Comparison of ENCODE assay signal across 25 cellular contexts in genomic region chr2:239800785-239801184, GRCh38.
"Had no signal": no experiment of that assay in that cellular context is flagged by ENCODE, and none has a peak within 500 bp of the region (broad histone marks: within the 10 kb centered on the region; RNA-seq: fewer than 3 reads in every experiment).

No MANE protein-coding gene starts in this region.

- H3K9me3 Mint-ChIP-seq: activated naive CD8-positive, alpha-beta T cell treated with anti-CD3 and anti-CD28 coated beads for 36 hours; activated T-helper 17 cell treated with anti-CD3 and anti-CD28 coated beads, Interleukin-2, amount 50 U/mL, for 72 hours; immature natural killer cell; T-cell; T-helper 2 cell treated with Interferon-gamma antibody and Interleukin-4, amounts not matched to agents 5 μg/mL and 100 μg/mL, for 36 hours had no signal

- DNase-seq: activated naive CD8-positive, alpha-beta T cell treated with anti-CD3 and anti-CD28 coated beads for 36 hours; cerebellar nuclear complex; effector memory CD4-positive, alpha-beta T cell; foreskin melanocyte; immature natural killer cell; kidney glomerular epithelial cell; left ventricle myocardium superior; mammary epithelial cell; SJCRH30; stimulated activated CD4-positive, alpha-beta T cell treated with anti-CD3 and anti-CD28 coated beads, Interleukin-15, amount 100 ng/mL, for 24 hours; T-cell had no signal

- H3K4me1 Mint-ChIP-seq: activated naive CD8-positive, alpha-beta T cell treated with anti-CD3 and anti-CD28 coated beads for 36 hours; activated T-helper 17 cell treated with anti-CD3 and anti-CD28 coated beads, Interleukin-2, amount 50 U/mL, for 72 hours; immature natural killer cell; mesothelial cell of epicardium; naive thymus-derived CD8-positive, alpha-beta T cell; stimulated activated memory B cell treated with anti-CD40 and anti-IgM and Interleukin-4, amounts not matched to agents 10 μg/mL and 1 μg/mL and 100 μg/mL, for 72 hours; T-cell had no signal

- H3K4me1 ChIP-seq: breast epithelium, prostate gland, right lobe of liver, SJCRH30, upper lobe of left lung had no signal

- H3K9me3 ChIP-seq: ovary, prostate gland, right lobe of liver, SJCRH30, upper lobe of left lung had no signal

- H3K4me3 Mint-ChIP-seq: activated naive CD8-positive, alpha-beta T cell treated with anti-CD3 and anti-CD28 coated beads for 36 hours; activated T-helper 17 cell treated with anti-CD3 and anti-CD28 coated beads, Interleukin-2, amount 50 U/mL, for 72 hours; immature natural killer cell; mesothelial cell of epicardium; naive thymus-derived CD8-positive, alpha-beta T cell; stimulated activated memory B cell treated with anti-CD40 and anti-IgM and Interleukin-4, amounts not matched to agents 10 μg/mL and 1 μg/mL and 100 μg/mL, for 72 hours; T-cell; T-helper 2 cell treated with Interferon-gamma antibody and Interleukin-4, amounts not matched to agents 5 μg/mL and 100 μg/mL, for 36 hours had no signal

- H3K27ac Mint-ChIP-seq: activated naive CD8-positive, alpha-beta T cell treated with anti-CD3 and anti-CD28 coated beads for 36 hours; activated T-helper 17 cell treated with anti-CD3 and anti-CD28 coated beads, Interleukin-2, amount 50 U/mL, for 72 hours; immature natural killer cell; mesothelial cell of epicardium; naive thymus-derived CD8-positive, alpha-beta T cell; stimulated activated memory B cell treated with anti-CD40 and anti-IgM and Interleukin-4, amounts not matched to agents 10 μg/mL and 1 μg/mL and 100 μg/mL, for 72 hours; T-cell; T-helper 2 cell treated with Interferon-gamma antibody and Interleukin-4, amounts not matched to agents 5 μg/mL and 100 μg/mL, for 36 hours had no signal

- H3K27ac ChIP-seq: breast epithelium, hepatocyte, ovary, prostate gland, right lobe of liver, SJCRH30, upper lobe of left lung, VCaP had no signal

- ATAC-seq: activated T-helper 17 cell treated with anti-CD3 and anti-CD28 coated beads, Interleukin-2, amount 50 U/mL, for 72 hours; esophagus mucosa; left ventricle myocardium superior; naive thymus-derived CD8-positive, alpha-beta T cell; right lobe of liver; stimulated activated memory B cell treated with anti-CD40 and anti-IgM and Interleukin-4, amounts not matched to agents 10 μg/mL and 1 μg/mL and 100 μg/mL, for 72 hours; T-cell had no signal

- H3K27me3 ChIP-seq: hepatocyte, ovary, right lobe of liver, SJCRH30, upper lobe of left lung had no signal

- H3K36me3 ChIP-seq: breast epithelium, ovary, prostate gland, right lobe of liver, SJCRH30, upper lobe of left lung had no signal

- H3K36me3 Mint-ChIP-seq: activated naive CD8-positive, alpha-beta T cell treated with anti-CD3 and anti-CD28 coated beads for 36 hours; immature natural killer cell; mesothelial cell of epicardium; stimulated activated memory B cell treated with anti-CD40 and anti-IgM and Interleukin-4, amounts not matched to agents 10 μg/mL and 1 μg/mL and 100 μg/mL, for 72 hours; T-cell had no signal

- H3K4me3 ChIP-seq: breast epithelium, hepatocyte, ovary, prostate gland, right lobe of liver, SJCRH30, smooth muscle cell, upper lobe of left lung had no signal
